34 cellular contexts compared by ENCODE assay signal in genomic region chr12:10288989-10289388, GRCh38. TPM values are rescaled to one million over a fixed set of nuclear protein-coding genes. Genes with fewer than 3 reads are reported as not detected.
DNase-seq lines count a peak whose midpoint lies in the region; ATAC-seq, FAIRE-seq and TF ChIP-seq lines count a peak whose summit lies in the region.
"Had no signal": no experiment of that assay in that cellular context is flagged by ENCODE, and none has a peak within 500 bp of the region (broad histone marks: within the 10 kb centered on the region; RNA-seq: fewer than 3 reads in every experiment).

No MANE protein-coding gene starts in this region.

- no peak for TF ChIP-seq POLR2A in NB4 (IDR thresholded peaks at IDR 0.05; ENCODE audit: extremely low read depth, insufficient read length)
- no peak for TF ChIP-seq POLR2A in GM12878 (IDR thresholded peaks at IDR 0.05; ENCODE audit: low read depth, low read length)
- TF ChIP-seq POLR2A in uterus (IDR thresholded peaks at IDR 0.05), result no peak

- RAD21 ChIA-PET in GM12878 (lab: Charles Lee; ENCODE audit: unreplicated experiment), result no interaction called here

- no peak overlapping the region for H3K4me2 ChIP-seq in GM12878 (ENCODE audit: control insufficient read depth, insufficient read depth)

- ATAC-seq in activated CD8-positive, alpha-beta memory T cell treated with anti-CD3 and anti-CD28 coated beads, Interleukin-2, amount 10 ng/mL, durations not matched to agents 7 days and 5 days, result peak; percentile 52
- peak; percentile 35 for ATAC-seq in GM12878
- ATAC-seq in activated T-helper 17 cell treated with anti-CD3 and anti-CD28 coated beads, Interleukin-2, amount 50 U/mL, for 72 hours (replicated peaks), result no peak
- ATAC-seq: Right ventricle myocardium inferior, sciatic nerve, SK-N-SH treated with all-trans-retinoic acid at 6 μM for 48 hours had no signal

- 19% methylated on average over 3 of the region's 3 CpGs for WGBS in GM12878 (ENCODE audit: insufficient coverage, insufficient replicate concordance, low lambda C conversion rate, missing lambda C conversion rate)

- DNase-seq in activated CD8-positive, alpha-beta memory T cell treated with anti-CD3 and anti-CD28 coated beads, Interleukin-2, amount 10 ng/mL, durations not matched to agents 7 days and 5 days, result peak; percentile 82
- no peak for DNase-seq in activated CD8-positive, alpha-beta memory T cell treated with anti-CD3 and anti-CD28 coated beads for 24 hours
- DNase-seq in NB4 (ENCODE audit: low read depth), result peak; percentile 8
- DNase-seq in GM12878 (ENCODE audit: low read depth, low spot score), result no peak
- no peak for DNase-seq in uterus
- no peak for DNase-seq in NCI-H748 treated with DMSO at 0.1 percent for 48 hours (lab: John Stamatoyannopoulos, UW)
- DNase-seq: activated naive CD4-positive, alpha-beta T cell treated with Interleukin-2 at 50 U/mL for 16 hours; activated T-cell treated with anti-CD3 and anti-CD28 coated beads, Interleukin-2, amount 50 U/mL, for 4 hours; CD4-positive, CD25-positive, alpha-beta regulatory T cell; DMS 273 treated with DMSO at 0.1 percent for 48 hours; effector CD8-positive, alpha-beta T cell; GM23248; IMR-90; left ventricle myocardium inferior; mesendoderm; NCI-H1105; NCI-H187 treated with DMSO at 0.1 percent for 48 hours; NCI-H2171 treated with DMSO at 0.1 percent for 48 hours; NCI-H526; OCI-M1; stimulated activated CD4-positive, alpha-beta T cell treated with anti-CD3 and anti-CD28 coated beads, Interleukin-12 subunit alpha, Interleukin-12 subunit beta, amount 100 ng/mL, for 4 hours; stimulated activated CD4-positive, alpha-beta T cell treated with anti-CD3 and anti-CD28 coated beads, Interleukin-4, amount 100 ng/mL, for 1 hour had no signal

- H3K36me3 ChIP-seq in GM12878 (ENCODE audit: control insufficient read depth in 2 of 2, insufficient read depth in 2 of 2, low read length in 1 of 2), result no peaks in the 10 kb centered on the region
- no peaks in the 10 kb centered on the region for H3K36me3 ChIP-seq in uterus
- H3K36me3 ChIP-seq: breast epithelium, left ventricle myocardium inferior, prostate gland, thoracic aorta had no signal

- peak overlapping the region; percentile 2 for H3K4me3 Mint-ChIP-seq in activated CD8-positive, alpha-beta memory T cell treated with anti-CD3 and anti-CD28 coated beads, Interleukin-2, amount 10 ng/mL, durations not matched to agents 7 days and 5 days
- H3K4me3 Mint-ChIP-seq in stimulated activated naive CD8-positive, alpha-beta T cell treated with anti-CD3 and anti-CD28 coated beads, Interleukin-15, Interleukin-2, amounts not matched to agents 100 ng/mL and 50 ng/mL, for 24 hours, result peak overlapping the region; percentile 27
- no peak overlapping the region for H3K4me3 Mint-ChIP-seq in activated T-helper 17 cell treated with anti-CD3 and anti-CD28 coated beads, Interleukin-2, amount 50 U/mL, for 72 hours
- H3K4me3 Mint-ChIP-seq: CD4-positive, CD25-positive, alpha-beta regulatory T cell had no signal

- H3K27ac ChIP-seq in GM12878 (ENCODE audit: control insufficient read depth, insufficient read depth), result no peak overlapping the region
- no peak overlapping the region for H3K27ac ChIP-seq in uterus
- H3K27ac ChIP-seq: breast epithelium, GM23248, left ventricle myocardium inferior, prostate gland, thoracic aorta had no signal

- peaks cover 74% of the 10 kb centered on the region for H3K4me1 Mint-ChIP-seq in activated CD8-positive, alpha-beta memory T cell treated with anti-CD3 and anti-CD28 coated beads, Interleukin-2, amount 10 ng/mL, durations not matched to agents 7 days and 5 days
- peaks cover 53% of the 10 kb centered on the region for H3K4me1 Mint-ChIP-seq in stimulated activated naive CD8-positive, alpha-beta T cell treated with anti-CD3 and anti-CD28 coated beads, Interleukin-15, Interleukin-2, amounts not matched to agents 100 ng/mL and 50 ng/mL, for 24 hours (ENCODE audit: low read depth)
- peaks cover 10% of the 10 kb centered on the region for H3K4me1 Mint-ChIP-seq in activated T-helper 17 cell treated with anti-CD3 and anti-CD28 coated beads, Interleukin-2, amount 50 U/mL, for 72 hours

- no peak for TF ChIP-seq EP300 in GM12878 (IDR thresholded peaks at IDR 0.05; ENCODE audit: borderline replicate concordance in 1 of 2, control insufficient read depth in 1 of 2, low read depth in 2 of 2, low read length in 2 of 2)

- no peak for TF ChIP-seq CTCF in NB4 (IDR thresholded peaks at IDR 0.05; ENCODE audit: low read depth, low read length)
- TF ChIP-seq CTCF in GM12878 (IDR thresholded peaks at IDR 0.05 in 2 of 3, conservative IDR thresholded peaks at IDR 0.05 in 1 of 3; ENCODE audit: control insufficient read depth in 2 of 3, extremely low read depth in 1 of 3, insufficient read depth in 1 of 3, low read depth in 3 of 3, low read length in 3 of 3), result no peak
- no peak for TF ChIP-seq CTCF in uterus (IDR thresholded peaks at IDR 0.05)

- no peak for FAIRE-seq in GM12878 (lab: Jason Lieb, UNC)
- FAIRE-seq: A204.1, colon, islet of Langerhans had no signal

- no peaks in the 10 kb centered on the region for H3K79me2 ChIP-seq in GM12878 (ENCODE audit: control insufficient read depth, insufficient read depth, low read length)

- H3K4me3 ChIP-seq in NB4 (ENCODE audit: low read depth, low read length) (no peak overlapping the region), GM12878 (no peak overlapping the region), uterus (no peak overlapping the region)
- H3K4me3 ChIP-seq: breast epithelium, GM23248, left ventricle myocardium inferior, prostate gland, thoracic aorta had no signal

- SMC1A ChIA-PET in GM12878 (lab: Charles Lee; ENCODE audit: uncharacterized antibody, unreplicated experiment), result interaction anchor here (1.4 kb wide), 1 partner anchor 10 kb away, joined by 4 read pairs; no protein-coding TSS in a partner anchor

- BruUV-seq in GM12878 (replicated peaks; lab: Mats Ljungman, UMichigan), result no TSS peak

- CTCF ChIA-PET in activated CD8-positive, alpha-beta memory T cell treated with anti-CD3 and anti-CD28 coated beads, Interleukin-2, amount 10 ng/mL, durations not matched to agents 7 days and 5 days (lab: Charles Lee), result interaction anchor here (0.8 to 1.5 kb wide), 7 partner anchors 10 to 77 kb away, joined by 3 to 5 read pairs (median 3); no protein-coding TSS in a partner anchor
- CTCF ChIA-PET in GM12878 (lab: Yijun Ruan, JAX), result interaction anchor here (0.6 kb wide), 1 partner anchor 8 kb away, joined by 3 read pairs; no protein-coding TSS in a partner anchor

- no peak overlapping the region for H3K9ac ChIP-seq in GM12878 (ENCODE audit: control insufficient read depth, insufficient read depth, low read length)
- H3K9ac ChIP-seq: GM23248 had no signal

- POLR2A ChIA-PET in GM12878 (lab: Charles Lee), result no interaction called here

- no peak overlapping the region for H2AFZ ChIP-seq in GM12878 (ENCODE audit: control insufficient read depth, low read depth, low read length)
- H2AFZ ChIP-seq: GM23248 had no signal

- H3K9me3 Mint-ChIP-seq in activated CD8-positive, alpha-beta memory T cell treated with anti-CD3 and anti-CD28 coated beads, Interleukin-2, amount 10 ng/mL, durations not matched to agents 7 days and 5 days (ENCODE audit: low read depth), result no peaks in the 10 kb centered on the region
- H3K9me3 Mint-ChIP-seq in stimulated activated naive CD8-positive, alpha-beta T cell treated with anti-CD3 and anti-CD28 coated beads, Interleukin-15, Interleukin-2, amounts not matched to agents 100 ng/mL and 50 ng/mL, for 24 hours, result peaks cover 8% of the 10 kb centered on the region
- no peaks in the 10 kb centered on the region for H3K9me3 Mint-ChIP-seq in activated T-helper 17 cell treated with anti-CD3 and anti-CD28 coated beads, Interleukin-2, amount 50 U/mL, for 72 hours
- H3K9me3 Mint-ChIP-seq: activated T-cell treated with anti-CD3 and anti-CD28 coated beads, Interleukin-2, amount 50 U/mL, for 4 hours had no signal

- in situ Hi-C loops in GM12878 (cut with MboI), result no loop called here

- no peak for TF ChIP-seq RAD21 in GM12878 (IDR thresholded peaks at IDR 0.05; ENCODE audit: insufficient read depth, low read depth, low read length)

- peaks cover 6% of the 10 kb centered on the region; the same call in 1 of the 2 replicates for H3K4me1 ChIP-seq in GM12878 (ENCODE audit: control insufficient read depth, insufficient read depth, low read length)
- H3K4me1 ChIP-seq in uterus, result no peaks in the 10 kb centered on the region
- H3K4me1 ChIP-seq: breast epithelium, left ventricle myocardium inferior, prostate gland had no signal

- peaks cover 25% of the 10 kb centered on the region for H3K36me3 Mint-ChIP-seq in activated CD8-positive, alpha-beta memory T cell treated with anti-CD3 and anti-CD28 coated beads, Interleukin-2, amount 10 ng/mL, durations not matched to agents 7 days and 5 days
- H3K36me3 Mint-ChIP-seq in stimulated activated naive CD8-positive, alpha-beta T cell treated with anti-CD3 and anti-CD28 coated beads, Interleukin-15, Interleukin-2, amounts not matched to agents 100 ng/mL and 50 ng/mL, for 24 hours (ENCODE audit: low read depth), result peaks cover 5% of the 10 kb centered on the region
- no peaks in the 10 kb centered on the region for H3K36me3 Mint-ChIP-seq in activated T-helper 17 cell treated with anti-CD3 and anti-CD28 coated beads, Interleukin-2, amount 50 U/mL, for 72 hours (ENCODE audit: low read depth)
- H3K36me3 Mint-ChIP-seq: CD4-positive, CD25-positive, alpha-beta regulatory T cell had no signal

- H3K27me3 ChIP-seq in GM12878 (replicated peaks in 1 of 2; ENCODE audit: control insufficient read depth in 2 of 2, insufficient read depth in 2 of 2, low read length in 1 of 2) (no peaks in the 10 kb centered on the region), uterus (no peaks in the 10 kb centered on the region)
- H3K27me3 ChIP-seq: breast epithelium had no signal

- peaks cover 2% of the 10 kb centered on the region; the same call in 2 of the 3 replicates for H3K9me3 ChIP-seq in GM12878 (replicated peaks; ENCODE audit: control insufficient read depth, insufficient read depth, low read length)
- H3K9me3 ChIP-seq in uterus, result no peaks in the 10 kb centered on the region
- H3K9me3 ChIP-seq: breast epithelium, left ventricle myocardium inferior, prostate gland, thoracic aorta had no signal

- H3K27me3 Mint-ChIP-seq in activated CD8-positive, alpha-beta memory T cell treated with anti-CD3 and anti-CD28 coated beads, Interleukin-2, amount 10 ng/mL, durations not matched to agents 7 days and 5 days, result no peaks in the 10 kb centered on the region
- H3K27me3 Mint-ChIP-seq in stimulated activated naive CD8-positive, alpha-beta T cell treated with anti-CD3 and anti-CD28 coated beads, Interleukin-15, Interleukin-2, amounts not matched to agents 100 ng/mL and 50 ng/mL, for 24 hours, result no peaks in the 10 kb centered on the region
- H3K27me3 Mint-ChIP-seq in activated T-helper 17 cell treated with anti-CD3 and anti-CD28 coated beads, Interleukin-2, amount 50 U/mL, for 72 hours, result peaks cover 11% of the 10 kb centered on the region
- H3K27me3 Mint-ChIP-seq: CD4-positive, CD25-positive, alpha-beta regulatory T cell had no signal

- H4K20me1 ChIP-seq in GM12878 (ENCODE audit: control insufficient read depth, insufficient read depth), result no peaks in the 10 kb centered on the region

- H3K27ac Mint-ChIP-seq in activated CD8-positive, alpha-beta memory T cell treated with anti-CD3 and anti-CD28 coated beads, Interleukin-2, amount 10 ng/mL, durations not matched to agents 7 days and 5 days, result peak overlapping the region; percentile 80
- peak overlapping the region; percentile 70 for H3K27ac Mint-ChIP-seq in stimulated activated naive CD8-positive, alpha-beta T cell treated with anti-CD3 and anti-CD28 coated beads, Interleukin-15, Interleukin-2, amounts not matched to agents 100 ng/mL and 50 ng/mL, for 24 hours
- H3K27ac Mint-ChIP-seq in activated T-helper 17 cell treated with anti-CD3 and anti-CD28 coated beads, Interleukin-2, amount 50 U/mL, for 72 hours, result no peak overlapping the region
- H3K27ac Mint-ChIP-seq: CD4-positive, CD25-positive, alpha-beta regulatory T cell had no signal

- intact Hi-C loops in GM12878 (cut with micrococcal nuclease; ENCODE audit: unreplicated experiment) (no loop called here), uterus (cut with DNase I; ENCODE audit: low total_unique reads) (no loop called here)

RNA-seq across cellular contexts. Expression of gene KLRD1, which starts 18.7 kb away (rescaled TPM):
- total RNA-seq in activated CD8-positive, alpha-beta memory T cell treated with anti-CD3 and anti-CD28 coated beads, Interleukin-2, amount 10 ng/mL, durations not matched to agents 7 days and 5 days, result 10 to 100 TPM; 60.0 to 95.9 TPM
- 0.20 and 0.48 TPM in 2 replicates for total RNA-seq in GM12878 (2013; cell fraction: nucleolus; rRNA removed)
- total RNA-seq in GM12878 (2014; rRNA removed) (under 0.01 TPM in 2 replicates), GM12878 (2014; rRNA removed; fragmentation: Illumina TruSeq; extraction: Trizol) (0.05 TPM in 1 of 2 replicates, not detected in the other), GM12878 (2021) (0.21 TPM in 1 of 2 replicates, not detected in the other), uterus (1 to 10 TPM in 2 of 4 donors, under 1 TPM in 2; under 0.01 to 4.1 (median 2.1) TPM)
- 0.47 TPM for polyA plus RNA-seq in GM12878 (2011; ENCODE audit: low read depth)
- polyA plus RNA-seq in GM12878 (2011; rRNA removed) (0.39 and 0.50 TPM in 2 replicates), GM12878 (2014; fragmentation: Illumina TruSeq; extraction: Trizol) (0.03 and 0.63 TPM in 2 replicates), GM12878 (2014; fragmentation: Nextera tagmentation; extraction: Ambion mirVana) (under 1 TPM; 0.11 to 0.15 TPM), GM12878 (2014; rRNA removed) (not detected in 2 replicates), GM12878 (2016; fragmentation: Nextera tagmentation; extraction: Ambion mirVana) (under 1 TPM in 1 of 2 experiments, not detected in 1; 0.19 TPM)
- 0.13 and 0.19 TPM in 2 replicates for polyA plus RNA-seq in GM12878 (2011; cell fraction: cytosol; rRNA removed)
- 0.09 and 0.10 TPM in 2 replicates for polyA plus RNA-seq in GM12878 (2011; cell fraction: nucleus; rRNA removed)
- 0.62 and 0.93 TPM in 2 replicates for polyA plus RNA-seq in GM12878 (2012)
- polyA minus RNA-seq in GM12878 (2011; rRNA and poly(A)+ RNA removed), result 0.05 and 0.95 TPM in 2 replicates
- polyA minus RNA-seq in GM12878 (2011; cell fraction: cytosol; rRNA and poly(A)+ RNA removed), result not detected in 2 replicates
- 0.19 and 0.24 TPM in 2 replicates for polyA minus RNA-seq in GM12878 (2011; cell fraction: nucleus; rRNA and poly(A)+ RNA removed)
- 1 to 10 TPM in 1 of 2 donors, not detected in 1; 1.1 TPM for total RNA-seq in activated T-helper 17 cell treated with anti-CD3 and anti-CD28 coated beads, Interleukin-2, amount 50 U/mL, for 72 hours
- total RNA-seq: epithelial cell of proximal tubule had no signal

Comparison
In these comparisons a context has a peak if more than half of its experiments do, and no peak if none do; other contexts are left out.
1. DNase-seq: peak in activated CD8-positive, alpha-beta memory T cell treated with anti-CD3 and anti-CD28 coated beads, Interleukin-2, amount 10 ng/mL, durations not matched to agents 7 days and 5 days (single experiment) and NB4 (single experiment); none in activated CD8-positive, alpha-beta memory T cell treated with anti-CD3 and anti-CD28 coated beads for 24 hours (single experiment), GM12878 (single experiment), uterus (0 of 2) and NCI-H748 treated with DMSO at 0.1 percent for 48 hours (single experiment).
2. RNA of gene KLRD1, which starts 18.7 kb away (total RNA-seq): 60.0 to 95.9 TPM in activated CD8-positive, alpha-beta memory T cell treated with anti-CD3 and anti-CD28 coated beads, Interleukin-2, amount 10 ng/mL, durations not matched to agents 7 days and 5 days; under 0.01 to 4.1 TPM in uterus, 1.1 TPM in activated T-helper 17 cell treated with anti-CD3 and anti-CD28 coated beads, Interleukin-2, amount 50 U/mL, for 72 hours and under 0.01 to 0.48 TPM in GM12878; every median in the first group is over 10 times any median in the second.